ENCODE assay signal across 19 cellular contexts in genomic region chr19:43149786-43150185, GRCh38. TPM values are rescaled to one million over a fixed set of nuclear protein-coding genes. Genes with fewer than 3 reads are reported as not detected.
A peak's percentile ranks its signal among the peaks of the same experiment; 100 is the strongest.
DNase-seq lines count a peak whose midpoint lies in the region; TF ChIP-seq lines count a peak whose summit lies in the region.
"Not testable (repeated sequence)": the region's sequence is repeated elsewhere in the genome, so short reads cannot be mapped to it uniquely, and the experiment has no call there.
"Had no signal": no experiment of that assay in that cellular context is flagged by ENCODE, and none has a peak within 500 bp of the region (broad histone marks: within the 10 kb centered on the region; RNA-seq: fewer than 3 reads in every experiment).

No MANE protein-coding gene starts in this region.

- CTCF ChIA-PET in mammary epithelial cell (lab: Charles Lee; ENCODE audit: low non-redundant PET), result not testable (repeated sequence)

- H3K9me3 ChIP-seq in mammary epithelial cell (replicated peaks; ENCODE audit: insufficient read depth, low read length), result not testable (repeated sequence)

- dilution Hi-C loops in mammary epithelial cell (cut with HindIII; ENCODE audit: low sequenced_read_pairs), result not testable (repeated sequence)

- H3K4me3 Mint-ChIP-seq in HFFc6 (peak overlapping the region; percentile 30; the same call in 1 of the 2 replicates), nephron progenitor cell (peak overlapping the region; percentile 11)

- not testable (repeated sequence) for H2AFZ ChIP-seq in mammary epithelial cell (ENCODE audit: low read depth, low read length)

- TF ChIP-seq CTCF in HFFc6 (IDR thresholded peaks at IDR 0.05); mammary epithelial cell (conservative IDR thresholded peaks at IDR 0.05 in 1 of 2, IDR thresholded peaks at IDR 0.05 in 1 of 2; ENCODE audit: extremely low read depth in 1 of 2, insufficient read depth in 1 of 2, low read depth in 1 of 2, low read length in 2 of 2); fibroblast of mammary gland (conservative IDR thresholded peaks at IDR 0.05; ENCODE audit: control insufficient read depth, insufficient read depth, low read depth, low read length); nephron progenitor cell (IDR thresholded peaks at IDR 0.05): not testable (repeated sequence)

- not testable (repeated sequence) for H3K27ac ChIP-seq in mammary epithelial cell (ENCODE audit: insufficient read depth, low read depth, low read length)

- H3K4me3 ChIP-seq in mammary epithelial cell (replicated peaks in 1 of 3; ENCODE audit: insufficient read depth in 1 of 3, low read depth in 2 of 3, low read length in 3 of 3); fibroblast of mammary gland (ENCODE audit: control insufficient read depth, low read depth, low read length): not testable (repeated sequence)

- WGBS in mammary epithelial cell (ENCODE audit: low coverage, missing lambda C conversion rate), result 40% methylated on average over 7 of the region's 7 CpGs

- H3K36me3 Mint-ChIP-seq in HFFc6 (ENCODE audit: low read depth), result peaks cover 56% of the 10 kb centered on the region
- H3K36me3 Mint-ChIP-seq in nephron progenitor cell (ENCODE audit: low read depth), result not testable (repeated sequence)

- H3K27me3 Mint-ChIP-seq in HFFc6 (ENCODE audit: insufficient read depth); nephron progenitor cell (ENCODE audit: low read depth, poor library complexity): not testable (repeated sequence)

- peaks cover 79% of the 10 kb centered on the region for H3K4me1 Mint-ChIP-seq in HFFc6 (ENCODE audit: low read depth)
- H3K4me1 Mint-ChIP-seq in nephron progenitor cell, result not testable (repeated sequence)

- intact Hi-C loops in mammary epithelial cell (cut with micrococcal nuclease), result not testable (repeated sequence)

- DNase-seq in COLO668 (lab: John Stamatoyannopoulos, UW; ENCODE audit: unreplicated experiment), result peak; percentile 75
- DNase-seq in HFFc6, nephron progenitor cell: not testable (repeated sequence)
- DNase-seq in NCI-H1092 treated with DMSO at 0.1 percent for 48 hours (lab: John Stamatoyannopoulos, UW), result peak; percentile 77
- peak; percentile 98 for DNase-seq in NCI-H748 (lab: John Stamatoyannopoulos, UW; ENCODE audit: unreplicated experiment)
- DNase-seq in SHP77 treated with DMSO at 0.1 percent for 48 hours (lab: John Stamatoyannopoulos, UW), result peak; percentile 3
- DNase-seq in mammary epithelial cell, result peak; percentile 71
- DNase-seq in fibroblast of mammary gland (ENCODE audit: low read depth), result peak; percentile 31

- not testable (repeated sequence) for BruUV-seq in mammary epithelial cell (replicated peaks; lab: Mats Ljungman, UMichigan)

- H3K79me2 ChIP-seq in mammary epithelial cell (ENCODE audit: insufficient read depth, low read length), result not testable (repeated sequence)

- not testable (repeated sequence) for H3K27me3 ChIP-seq in mammary epithelial cell (ENCODE audit: insufficient read depth, low read length)

- not testable (repeated sequence) for H3K36me3 ChIP-seq in mammary epithelial cell (ENCODE audit: insufficient read depth, low read length)

- not testable (repeated sequence) for H3K9me3 Mint-ChIP-seq in HFFc6
- peaks cover 89% of the 10 kb centered on the region for H3K9me3 Mint-ChIP-seq in nephron progenitor cell

- not testable (repeated sequence) for H3K9ac ChIP-seq in mammary epithelial cell (ENCODE audit: insufficient read depth, low read length)

- peak overlapping the region; percentile 1 for H3K4me2 ChIP-seq in mammary epithelial cell (ENCODE audit: insufficient read depth, low read depth, low read length)

- H3K4me1 ChIP-seq in mammary epithelial cell (ENCODE audit: insufficient read depth, low read length), result peaks cover 26% of the 10 kb centered on the region

- peak overlapping the region; percentile 83; the same call in 1 of the 2 replicates for H3K27ac Mint-ChIP-seq in HFFc6
- H3K27ac Mint-ChIP-seq in nephron progenitor cell, result not testable (repeated sequence)

- in situ Hi-C loops in mammary epithelial cell (cut with MboI; ENCODE audit: low sequenced_read_pairs in 2 of 2), result not testable (repeated sequence)

- H4K20me1 ChIP-seq in mammary epithelial cell (ENCODE audit: insufficient read depth, low read length), result not testable (repeated sequence)

RNA-seq across cellular contexts. Expression of gene PSG5, which starts 36.5 kb away (rescaled TPM):
- total RNA-seq in HFFc6 (2021; fragmentation: NEBNext Ultra II Directional; extraction: Animal tissue kit (Norgen Biotek cat#: 25700)), result 10 to 100 TPM; 23.3 to 58.7 (median 55.4) TPM
- 10 to 100 TPM in 1 of 2 donors, under 1 TPM in 1; 0.59 to 10.2 TPM for total RNA-seq in mammary epithelial cell
- polyA plus RNA-seq in mammary epithelial cell, result 0.99 TPM
- not detected for polyA minus RNA-seq in mammary epithelial cell
- total RNA-seq: activated CD4-positive, alpha-beta memory T cell treated with anti-CD3 and anti-CD28 coated beads, Interleukin-2, amount 10 ng/mL, durations not matched to agents 7 days and 5 days; cardiac septum; CD4-positive, alpha-beta T cell; endodermal cell; heart left ventricle; lung; mucosa of gallbladder; ovary; Peyer's patch; right atrium auricular region; stomach had no signal
- polyA plus RNA-seq: heart left ventricle, lung, ovary, stomach had no signal

RNA-seq across cellular contexts. Expression of gene PSG4, which starts 55.7 kb away (rescaled TPM):
- total RNA-seq in HFFc6 (2021; fragmentation: NEBNext Ultra II Directional; extraction: Animal tissue kit (Norgen Biotek cat#: 25700)), result under 1 TPM in 5 of 6 experiments, not detected in 1; 0.43 to 0.70 (median 0.53) TPM
- 10 to 100 TPM in 1 of 2 donors, not detected in 1; 43.8 TPM for total RNA-seq in mammary epithelial cell
- polyA plus RNA-seq in mammary epithelial cell, result 5.6 TPM
- polyA minus RNA-seq in mammary epithelial cell, result 17.5 TPM
- total RNA-seq: activated CD4-positive, alpha-beta memory T cell treated with anti-CD3 and anti-CD28 coated beads, Interleukin-2, amount 10 ng/mL, durations not matched to agents 7 days and 5 days; cardiac septum; CD4-positive, alpha-beta T cell; endodermal cell; heart left ventricle; lung; mucosa of gallbladder; ovary; Peyer's patch; right atrium auricular region; stomach had no signal
- polyA plus RNA-seq: heart left ventricle, lung, ovary had no signal
